ENCODE assay signal across 1 cellular context in genomic region chr18:3198260-3198860, GRCh38. TPM values are rescaled to one million over a fixed set of nuclear protein-coding genes. Genes with fewer than 3 reads are reported as not detected.
"Had no signal": no experiment of that assay in that cellular context is flagged by ENCODE, and none has a peak within 500 bp of the region (broad histone marks: within the 10 kb centered on the region; RNA-seq: fewer than 3 reads in every experiment).

No MANE protein-coding gene starts in this region.

RNA-seq across cellular contexts. Expression of gene MYOM1, which starts 21.4 kb away (rescaled TPM):
- total RNA-seq: endothelial cell of umbilical vein had no signal
